3 cellular contexts compared by ENCODE assay signal in genomic region chr19:16160943-16161560, GRCh38.
A peak's percentile ranks its signal among the peaks of the same experiment; 100 is the strongest.
TF ChIP-seq lines count a peak whose summit lies in the region.

No MANE protein-coding gene starts in this region.

TF ChIP-seq in HEK293, 187 proteins besides CTCF, POLR2A, EP300 and RAD21 (continued from another document and continues in another):
- TF ChIP-seq ZBTB49 (tag by site-specific recombination; IDR thresholded peaks at IDR 0.05; ENCODE audit: low read depth) = no peak
- TF ChIP-seq GLIS1 (tag by site-specific recombination; IDR thresholded peaks at IDR 0.05) = no peak
- no peak for TF ChIP-seq ZNF146 (tag by site-specific recombination; IDR thresholded peaks at IDR 0.05)
- no peak for TF ChIP-seq ZNF169 (tag by site-specific recombination; IDR thresholded peaks at IDR 0.05)
- TF ChIP-seq KLF17 (tag by site-specific recombination; IDR thresholded peaks at IDR 0.05) = peak; percentile 92
- no peak for TF ChIP-seq ZNF777 (tag by site-specific recombination; IDR thresholded peaks at IDR 0.05; ENCODE audit: borderline replicate concordance)
- 0 out of 2 replicates have a peak, but pooled peaks have one; percentile 17 for TF ChIP-seq ZNF600 (tag by site-specific recombination; IDR thresholded peaks at IDR 0.05)
- TF ChIP-seq TSHZ1 (tag by site-specific recombination; IDR thresholded peaks at IDR 0.05; ENCODE audit: borderline replicate concordance) = 0 out of 2 replicates have a peak, but pooled peaks have one; percentile 13
- no peak for TF ChIP-seq SETDB1 (IDR thresholded peaks at IDR 0.05; ENCODE audit: insufficient read length, low read length)
- no peak for TF ChIP-seq ZNF174 (tag by site-specific recombination; IDR thresholded peaks at IDR 0.05)
- no peak; the same call in 1 of the 2 replicates for TF ChIP-seq OSR2 (tag by site-specific recombination; IDR thresholded peaks at IDR 0.05)
- peak; percentile 43; the same call in 1 of the 2 replicates for TF ChIP-seq ZEB2 (tag by site-specific recombination; IDR thresholded peaks at IDR 0.05)
- TF ChIP-seq ZNF747 (tag by site-specific recombination; IDR thresholded peaks at IDR 0.05) = no peak

TF ChIP-seq in SK-N-SH, 30 proteins besides CTCF, POLR2A, EP300 and RAD21 (continued from another document):
- TF ChIP-seq PBX3 (IDR thresholded peaks at IDR 0.05) = peak; percentile 56
- TF ChIP-seq TCF12 (IDR thresholded peaks at IDR 0.05) = peak; percentile 47; the same call in 1 of the 2 replicates
- peak; percentile 87; the same call in 1 of the 2 replicates for TF ChIP-seq FOSL2 (IDR thresholded peaks at IDR 0.05; ENCODE audit: borderline replicate concordance, low read depth)
- TF ChIP-seq ZBTB33 (IDR thresholded peaks at IDR 0.05; ENCODE audit: borderline replicate concordance, low read depth) = no peak
- TF ChIP-seq JUND (IDR thresholded peaks at IDR 0.05) = peak; percentile 70

TF ChIP-seq in GM23338, 12 proteins besides CTCF, POLR2A, EP300 and RAD21 (continued from another document):
- no peak for TF ChIP-seq ZNF462 (CRISPR knock-in tag; IDR thresholded peaks at IDR 0.05)
